ENCODE assay signal across 28 cellular contexts in genomic region chr10:33596411-33596810, GRCh38.
DNase-seq lines count a peak whose midpoint lies in the region; ATAC-seq, FAIRE-seq and TF ChIP-seq lines count a peak whose summit lies in the region.
"Had no signal": no experiment of that assay in that cellular context is flagged by ENCODE, and none has a peak within 500 bp of the region (broad histone marks: within the 10 kb centered on the region; RNA-seq: fewer than 3 reads in every experiment).

No MANE protein-coding gene starts in this region.

- H3K9me3 Mint-ChIP-seq in nephron progenitor cell = peaks cover 28% of the 10 kb centered on the region

- POLR2A ChIA-PET in HepG2 (lab: Yijun Ruan, JAX) = no interaction called here

- no peak for FAIRE-seq in HepG2 (lab: Jason Lieb, UNC)
- FAIRE-seq: A204.1, GM12891, GM19239 had no signal

- intact Hi-C loops in HepG2 (cut with micrococcal nuclease; ENCODE audit: unreplicated experiment) (no loop called here), adrenal gland (cut with DNase I) (no loop called here)

- H3K4me1 Mint-ChIP-seq in nephron progenitor cell = peaks cover 27% of the 10 kb centered on the region
- H3K4me1 Mint-ChIP-seq: CD14-positive monocyte; CD4-positive, alpha-beta memory T cell; CD4-positive, CD25-positive, alpha-beta regulatory T cell; CD8-positive, alpha-beta memory T cell had no signal

- peak overlapping the region; percentile 13 for H3K27ac Mint-ChIP-seq in nephron progenitor cell
- H3K27ac Mint-ChIP-seq: CD4-positive, alpha-beta memory T cell; CD4-positive, CD25-positive, alpha-beta regulatory T cell had no signal

- no peaks in the 10 kb centered on the region for H3K79me2 ChIP-seq in HepG2 (ENCODE audit: insufficient read depth, low read length)

- H3K4me3 Mint-ChIP-seq in nephron progenitor cell = no peak overlapping the region
- H3K4me3 Mint-ChIP-seq: CD14-positive monocyte; CD4-positive, alpha-beta memory T cell; CD4-positive, CD25-positive, alpha-beta regulatory T cell; CD8-positive, alpha-beta memory T cell had no signal

- H3K4me1 ChIP-seq in HepG2 (ENCODE audit: insufficient read depth, low read length) = no peaks in the 10 kb centered on the region
- no peaks in the 10 kb centered on the region for H3K4me1 ChIP-seq in adrenal gland (replicated peaks in 1 of 2)
- H3K4me1 ChIP-seq: BLaER1 had no signal

- DNase-seq in HT1080 (ENCODE audit: low read depth) (peak; percentile 7), M059J (ENCODE audit: low read depth) (peak; percentile 21), SW480 (ENCODE audit: low spot score) (peak; percentile 3), nephron progenitor cell (no peak), HepG2 (ENCODE audit: low spot score) (no peak), H4 (ENCODE audit: low spot score) (no peak), adrenal gland (no peak)
- DNase-seq: 8988T; ACHN; BE2C; C1 segment of cervical spinal cord; CD4-positive, alpha-beta memory T cell; CD4-positive, CD25-positive, alpha-beta regulatory T cell; CD8-positive, alpha-beta memory T cell; COR-L47; DMS 273 treated with DMSO at 0.1 percent for 48 hours; DMS153; DMS53; DMS79; DND-41; EL; GF-D8 had no signal

- H3K9me3 ChIP-seq in HepG2 (ENCODE audit: low read length) = peaks cover 12% of the 10 kb centered on the region
- no peaks in the 10 kb centered on the region for H3K9me3 ChIP-seq in adrenal gland (replicated peaks in 1 of 3)
- H3K9me3 ChIP-seq: BE2C had no signal

- no TSS peak for BruUV-seq in HepG2 (replicated peaks; lab: Mats Ljungman, UMichigan)

- H3K27me3 ChIP-seq in HepG2 (ENCODE audit: control insufficient read depth in 1 of 2, insufficient read depth in 2 of 2, low read length in 2 of 2) = peaks cover 0 to 18% of the 10 kb centered on the region in 2 experiments; a peak in 1 of 5 replicates
- peaks cover 9% of the 10 kb centered on the region for H3K27me3 ChIP-seq in adrenal gland
- H3K27me3 ChIP-seq: BE2C, BLaER1 had no signal

- TF ChIP-seq RAD21 in HepG2 (CRISPR knock-in tag; IDR thresholded peaks at IDR 0.05) = no peak

- no peak for TF ChIP-seq POLR2A in HepG2 (IDR thresholded peaks at IDR 0.05; ENCODE audit: insufficient read depth in 1 of 2, low read depth in 2 of 2, low read length in 2 of 2)
- no peak for TF ChIP-seq POLR2A in adrenal gland (IDR thresholded peaks at IDR 0.05)

- H2AFZ ChIP-seq in HepG2 (ENCODE audit: low read length) = no peak overlapping the region

- no peak overlapping the region for H3K4me3 ChIP-seq in HepG2 (replicated peaks in 1 of 3; ENCODE audit: insufficient read depth in 1 of 3, low read depth in 2 of 3, low read length in 3 of 3)
- no peak overlapping the region for H3K4me3 ChIP-seq in adrenal gland
- H3K4me3 ChIP-seq: BLaER1 had no signal

- no peaks in the 10 kb centered on the region for H4K20me1 ChIP-seq in HepG2 (ENCODE audit: insufficient read depth, low read length)
- H4K20me1 ChIP-seq: BLaER1 had no signal

- no peak overlapping the region for H3K27ac ChIP-seq in HepG2 (ENCODE audit: extremely low read length, insufficient read depth, low read length)
- no peak overlapping the region for H3K27ac ChIP-seq in adrenal gland
- H3K27ac ChIP-seq: BLaER1 had no signal

- TF ChIP-seq EP300 in HepG2 (IDR thresholded peaks at IDR 0.05; ENCODE audit: low read depth in 2 of 2, low read length in 2 of 2) (no peak), HepG2 (CRISPR knock-in tag; IDR thresholded peaks at IDR 0.05; ENCODE audit: borderline replicate concordance) (no peak)

- H3K36me3 Mint-ChIP-seq in nephron progenitor cell (ENCODE audit: low read depth) = peaks cover 8% of the 10 kb centered on the region
- H3K36me3 Mint-ChIP-seq: CD14-positive monocyte; CD4-positive, alpha-beta memory T cell; CD4-positive, CD25-positive, alpha-beta regulatory T cell; CD8-positive, alpha-beta memory T cell had no signal

- TF ChIP-seq CTCF in nephron progenitor cell (IDR thresholded peaks at IDR 0.05) (no peak), HepG2 (CRISPR knock-in tag; IDR thresholded peaks at IDR 0.05) (no peak), adrenal gland (IDR thresholded peaks at IDR 0.05) (no peak)

- peaks cover 4% of the 10 kb centered on the region for H3K27me3 Mint-ChIP-seq in nephron progenitor cell (ENCODE audit: low read depth, poor library complexity)

- no peaks in the 10 kb centered on the region for H3K36me3 ChIP-seq in HepG2 (replicated peaks in 1 of 2; ENCODE audit: control insufficient read depth in 1 of 2, insufficient read depth in 2 of 2, low read length in 2 of 2)
- H3K36me3 ChIP-seq in adrenal gland (replicated peaks in 1 of 2) = no peaks in the 10 kb centered on the region
- H3K36me3 ChIP-seq: BE2C, BLaER1 had no signal

- H3K4me2 ChIP-seq in HepG2 (ENCODE audit: low read depth, low read length) = no peak overlapping the region
- H3K4me2 ChIP-seq: BLaER1 had no signal

- in situ Hi-C loops in HepG2 (cut with HindIII; ENCODE audit: extremely low pct_ligation_motif_present, low pct_unique_long_range_greater_than_20kb) = no loop called here

- ATAC-seq in HepG2 = no peak
- ATAC-seq in GM19397 (IDR thresholded peaks at IDR 0.05; ENCODE audit: unreplicated experiment) = no peak

- H3K9ac ChIP-seq in HepG2 (ENCODE audit: insufficient read depth, low read depth, low read length) = no peak overlapping the region
- H3K9ac ChIP-seq: BLaER1 had no signal

- WGBS in HepG2 (ENCODE audit: low lambda C conversion rate) = 30% methylated on average over 6 of the region's 6 CpGs
- 58 to 68% (median 62%) methylated on average over 6 of the region's 6 CpGs for WGBS in adrenal gland, 4 donors

- CTCF ChIA-PET in HepG2 (lab: Yijun Ruan, JAX; ENCODE audit: low intra/inter-chr PET ratio, low total read pairs) = no interaction called here

TF ChIP-seq in HepG2, 621 proteins besides CTCF, POLR2A, EP300 and RAD21:
- TF ChIP-seq JARID2 (CRISPR knock-in tag; IDR thresholded peaks at IDR 0.05; ENCODE audit: insufficient replicate concordance) (no peak), FOXK2 (IDR thresholded peaks at IDR 0.05) (no peak), KMT2A (CRISPR knock-in tag; IDR thresholded peaks at IDR 0.05) (no peak)

Comparison
In these comparisons a context has a peak if more than half of its experiments do, and no peak if none do; other contexts are left out.
1. DNase-seq: peak in HT1080 (single experiment), M059J (single experiment) and SW480 (single experiment); none in nephron progenitor cell (single experiment), HepG2 (single experiment), H4 (single experiment) and adrenal gland (0 of 7).